Comparison of ENCODE assay signal across 8 cellular contexts in the genomic region with DNA sequence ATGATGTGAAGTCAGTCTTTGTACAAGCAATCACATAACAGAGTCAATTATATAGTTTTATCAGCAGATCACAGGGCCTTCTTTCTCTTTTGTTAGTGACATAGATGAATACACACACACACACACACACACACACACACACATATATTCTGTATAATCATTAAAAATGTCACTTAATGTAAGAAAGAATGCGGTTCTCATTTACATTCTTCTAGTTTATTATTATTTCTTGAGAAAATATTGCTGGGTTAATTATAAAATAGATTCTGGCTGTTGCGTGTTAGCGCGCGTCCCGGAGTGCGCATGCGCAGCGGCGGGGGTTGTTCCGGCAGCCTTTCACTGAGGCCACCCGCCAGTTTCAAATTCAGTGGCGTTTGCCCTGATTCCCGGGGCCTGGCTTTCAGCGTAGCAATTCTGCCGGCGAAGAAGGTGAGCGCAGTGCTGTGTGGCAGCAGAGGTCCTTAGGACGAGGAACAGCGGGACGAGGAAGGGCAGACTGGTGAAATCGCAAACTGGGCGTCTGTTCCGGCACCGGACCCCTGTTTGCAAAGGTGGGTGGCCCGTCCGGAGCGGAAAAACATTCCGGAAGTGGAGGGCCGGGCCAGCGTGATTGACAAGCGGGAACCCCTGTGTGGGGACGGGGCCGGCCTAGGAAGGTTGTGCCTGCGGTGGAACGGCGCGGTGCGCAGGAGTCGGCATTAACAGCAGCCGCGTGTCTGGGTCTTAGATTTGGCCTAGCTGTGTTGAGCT.
DNase-seq lines count a peak whose midpoint lies in the region; ATAC-seq and TF ChIP-seq lines count a peak whose summit lies in the region.
"Not testable (repeated sequence)": the region's sequence is repeated elsewhere in the genome, so short reads cannot be mapped to it uniquely, and the experiment has no call there.

No MANE protein-coding gene starts in this region.

- peak overlapping the region; percentile 56 for H3K27ac Mint-ChIP-seq in T-helper 17 cell
- H3K27ac Mint-ChIP-seq in activated naive CD8-positive, alpha-beta T cell treated with anti-CD3 and anti-CD28 coated beads, Interleukin-2, amount 50 U/mL, for 24 hours, result peak overlapping the region; percentile 98

- TF ChIP-seq EP300 in ovary (IDR thresholded peaks at IDR 0.05), result not testable (repeated sequence)

- 0 to 1% (median 0%) methylated on average over 18 to 42 of the region's 42 CpGs for WGBS in ovary, 3 donors

- H3K36me3 ChIP-seq in cardiac muscle cell; ovary; subcutaneous abdominal adipose tissue (ENCODE audit: control insufficient read depth in 5 of 5, insufficient read depth in 5 of 5, low read length in 5 of 5): not testable (repeated sequence)

- peaks cover 14% of the 10 kb centered on the region for H3K27me3 ChIP-seq in cardiac muscle cell
- H3K27me3 ChIP-seq in ovary; subcutaneous abdominal adipose tissue (ENCODE audit: control insufficient read depth in 5 of 5, insufficient read depth in 4 of 5, low read length in 5 of 5): not testable (repeated sequence)

- H3K4me3 ChIP-seq in cardiac muscle cell (peak overlapping the region; percentile 59), ovary (peak overlapping the region; percentile 42), subcutaneous abdominal adipose tissue (ENCODE audit: low read depth in 1 of 5, low read length in 5 of 5) (peak overlapping the region in 4 of 5 donors; percentile 39 to 76 (median 65))

- not testable (repeated sequence) for H3K36me3 Mint-ChIP-seq in T-helper 17 cell (ENCODE audit: low read depth); activated naive CD8-positive, alpha-beta T cell treated with anti-CD3 and anti-CD28 coated beads, Interleukin-2, amount 50 U/mL, for 24 hours (ENCODE audit: low read depth)

- intact Hi-C loops in ovary (cut with DNase I), result not testable (repeated sequence)

- H3K27me3 Mint-ChIP-seq in T-helper 17 cell, result peaks cover 15% of the 10 kb centered on the region
- H3K27me3 Mint-ChIP-seq in activated naive CD8-positive, alpha-beta T cell treated with anti-CD3 and anti-CD28 coated beads, Interleukin-2, amount 50 U/mL, for 24 hours, result not testable (repeated sequence)

- H3K9me3 Mint-ChIP-seq in activated naive CD8-positive, alpha-beta T cell treated with anti-CD3 and anti-CD28 coated beads, Interleukin-2, amount 50 U/mL, for 24 hours, result not testable (repeated sequence)

- TF ChIP-seq CTCF in cardiac muscle cell (IDR thresholded peaks at IDR 0.05; ENCODE audit: low read depth, low read length); ovary (IDR thresholded peaks at IDR 0.05): not testable (repeated sequence)

- not testable (repeated sequence) for H3K4me1 Mint-ChIP-seq in T-helper 17 cell; activated naive CD8-positive, alpha-beta T cell treated with anti-CD3 and anti-CD28 coated beads, Interleukin-2, amount 50 U/mL, for 24 hours

- peak; percentile 75 for DNase-seq in GDM1 (lab: John Stamatoyannopoulos, UW)
- DNase-seq in NCI-H187 (lab: John Stamatoyannopoulos, UW), result peak; percentile 18 to 76
- DNase-seq in T-helper 17 cell, result peak; percentile 58 to 81 (median 64)
- peak; percentile 87 for DNase-seq in activated naive CD8-positive, alpha-beta T cell treated with anti-CD3 and anti-CD28 coated beads, Interleukin-2, amount 50 U/mL, for 24 hours
- peak; percentile 76 to 84 for DNase-seq in cardiac muscle cell (ENCODE audit: low read depth in 1 of 2, low spot score in 1 of 2)
- DNase-seq in ovary, result peak; percentile 76 to 89 (median 83)

- H3K4me1 ChIP-seq in cardiac muscle cell (ENCODE audit: low read depth); ovary (ENCODE audit: insufficient read depth); subcutaneous abdominal adipose tissue (ENCODE audit: control insufficient read depth in 5 of 5, insufficient read depth in 5 of 5, low read length in 5 of 5): not testable (repeated sequence)

- H3K4me3 Mint-ChIP-seq in T-helper 17 cell, result peak overlapping the region; percentile 87
- peak overlapping the region; percentile 98 for H3K4me3 Mint-ChIP-seq in activated naive CD8-positive, alpha-beta T cell treated with anti-CD3 and anti-CD28 coated beads, Interleukin-2, amount 50 U/mL, for 24 hours

- H3K27ac ChIP-seq in cardiac muscle cell (peak overlapping the region; percentile 68), ovary (peak overlapping the region in 1 of 2 donors; percentile 69)
- H3K27ac ChIP-seq in subcutaneous abdominal adipose tissue (ENCODE audit: low read depth, low read length), result not testable (repeated sequence)

- ATAC-seq in HG02678 (IDR thresholded peaks at IDR 0.05; ENCODE audit: unreplicated experiment) (peak; percentile 68), T-helper 17 cell (peak; percentile 67)
- ATAC-seq in activated naive CD8-positive, alpha-beta T cell treated with anti-CD3 and anti-CD28 coated beads, Interleukin-2, amount 50 U/mL, for 24 hours, result peak; percentile 98

- not testable (repeated sequence) for TF ChIP-seq POLR2A in ovary (IDR thresholded peaks at IDR 0.05)

- not testable (repeated sequence) for H3K9me3 ChIP-seq in T-helper 17 cell (ENCODE audit: control insufficient read depth, low read length, poor library complexity, severe bottlenecking); cardiac muscle cell (ENCODE audit: low read depth); ovary; subcutaneous abdominal adipose tissue (ENCODE audit: control insufficient read depth in 5 of 5, low read length in 5 of 5)

- peak overlapping the region in 2 of 5 donors; percentile 63 to 68 for H3K9ac ChIP-seq in subcutaneous abdominal adipose tissue (ENCODE audit: low read length in 5 of 5)
